In genomic region chr14:92215579-92215978, GRCh38 we compare ENCODE assay signal across 17 cellular contexts.
"Had no signal": no experiment of that assay in that cellular context is flagged by ENCODE, and none has a peak within 500 bp of the region (broad histone marks: within the 10 kb centered on the region; RNA-seq: fewer than 3 reads in every experiment).

No MANE protein-coding gene starts in this region.

- H3K36me3 Mint-ChIP-seq: activated CD8-positive, alpha-beta memory T cell treated with anti-CD3 and anti-CD28 coated beads, Interleukin-2, amount 10 ng/mL, durations not matched to agents 7 days and 5 days had no signal

- H3K4me3 Mint-ChIP-seq: activated CD8-positive, alpha-beta memory T cell treated with anti-CD3 and anti-CD28 coated beads, Interleukin-2, amount 10 ng/mL, durations not matched to agents 7 days and 5 days; activated naive CD8-positive, alpha-beta T cell treated with anti-CD3 and anti-CD28 coated beads, Interleukin-2, amount 10 ng/mL, durations not matched to agents 7 days and 5 days; naive B cell; T-helper 17 cell had no signal

- H3K27me3 ChIP-seq: neutrophil, right atrium auricular region, stomach, thyroid gland, vagina had no signal

- H3K4me1 ChIP-seq: lower lobe of right lung, right atrium auricular region, stomach, thyroid gland, vagina had no signal

- DNase-seq: activated CD4-positive, CD25-positive, alpha-beta regulatory T cell; activated CD8-positive, alpha-beta memory T cell treated with anti-CD3 and anti-CD28 coated beads, Interleukin-2, amount 10 ng/mL, durations not matched to agents 7 days and 5 days; activated gamma-delta T cell; activated naive CD8-positive, alpha-beta T cell treated with anti-CD3 and anti-CD28 coated beads, Interleukin-2, amount 10 ng/mL, durations not matched to agents 7 days and 5 days; activated T-cell treated with anti-CD3 and anti-CD28 coated beads, Interleukin-2, amount 50 U/mL, for 48 hours; anterior cingulate cortex; glutamatergic neuron; lower lobe of right lung; midbrain; naive B cell; small intestine; stomach; T-helper 17 cell; thyroid gland had no signal

- H3K27ac ChIP-seq: lower lobe of right lung, neutrophil, right atrium auricular region, stomach, thyroid gland, vagina had no signal

- H3K36me3 ChIP-seq: lower lobe of right lung, neutrophil, right atrium auricular region, stomach, thyroid gland, vagina had no signal

- H3K27ac Mint-ChIP-seq: activated CD8-positive, alpha-beta memory T cell treated with anti-CD3 and anti-CD28 coated beads, Interleukin-2, amount 10 ng/mL, durations not matched to agents 7 days and 5 days; activated naive CD8-positive, alpha-beta T cell treated with anti-CD3 and anti-CD28 coated beads, Interleukin-2, amount 10 ng/mL, durations not matched to agents 7 days and 5 days; naive B cell; T-helper 17 cell had no signal

- H3K4me1 Mint-ChIP-seq: activated CD8-positive, alpha-beta memory T cell treated with anti-CD3 and anti-CD28 coated beads, Interleukin-2, amount 10 ng/mL, durations not matched to agents 7 days and 5 days; activated naive CD8-positive, alpha-beta T cell treated with anti-CD3 and anti-CD28 coated beads, Interleukin-2, amount 10 ng/mL, durations not matched to agents 7 days and 5 days; naive B cell; T-helper 17 cell had no signal

- H3K4me3 ChIP-seq: lower lobe of right lung, right atrium auricular region, stomach, thyroid gland, vagina had no signal

- H3K9me3 ChIP-seq: lower lobe of right lung, neutrophil, right atrium auricular region, stomach, thyroid gland, vagina had no signal
